9 cellular contexts compared by ENCODE assay signal in genomic region chr13:51803018-51803417, GRCh38. TPM values are rescaled to one million over a fixed set of nuclear protein-coding genes. Genes with fewer than 3 reads are reported as not detected.
A peak's percentile ranks its signal among the peaks of the same experiment; 100 is the strongest.
DNase-seq lines count a peak whose midpoint lies in the region; ATAC-seq, FAIRE-seq and TF ChIP-seq lines count a peak whose summit lies in the region.
"Had no signal": no experiment of that assay in that cellular context is flagged by ENCODE, and none has a peak within 500 bp of the region (broad histone marks: within the 10 kb centered on the region; RNA-seq: fewer than 3 reads in every experiment).

No MANE protein-coding gene starts in this region.

- H3K4me3 ChIP-seq in keratinocyte (ENCODE audit: control insufficient read depth in 2 of 3, extremely low read depth in 1 of 3, insufficient read depth in 2 of 3, low read depth in 1 of 3, low read length in 3 of 3): peak overlapping the region; percentile 65 to 79 (median 77)

- H3K9ac ChIP-seq in keratinocyte (ENCODE audit: control insufficient read depth, extremely low read depth, insufficient read depth, low read length): peak overlapping the region; percentile 90

- POLR2A ChIA-PET in activated CD4-positive, alpha-beta T cell treated with anti-CD3 and anti-CD28 coated beads, Interleukin-2, amount 10 ng/mL, durations not matched to agents 7 days and 5 days (lab: Charles Lee): interaction anchor here (1.3 kb wide), 1 partner anchor 350 kb away, joined by 3 read pairs; the partner anchor contains the start of gene INTS6

- no peaks in the 10 kb centered on the region for H3K9me1 ChIP-seq in keratinocyte (ENCODE audit: control insufficient read depth, extremely low read depth, insufficient read depth, low read length)

- no peak for DNase-seq in activated CD4-positive, alpha-beta T cell treated with anti-CD3 and anti-CD28 coated beads, Interleukin-2, amount 10 ng/mL, durations not matched to agents 7 days and 5 days
- DNase-seq in activated CD4-positive, alpha-beta T cell treated with anti-CD3 and anti-CD28 coated beads for 4 hours: no peak
- DNase-seq in activated naive CD8-positive, alpha-beta T cell treated with anti-CD3 and anti-CD28 coated beads for 36 hours: no peak
- DNase-seq in keratinocyte (ENCODE audit: low read depth, low spot score): no peak
- peak in 5 of 49 donors; percentile 33 to 56 (median 36) for DNase-seq in substantia nigra (lab: John Stamatoyannopoulos, UW)
- DNase-seq in cerebellum (ENCODE audit: low spot score): no peak

- TF ChIP-seq CTCF in keratinocyte (optimal IDR thresholded peaks at IDR 0.05 in 1 of 3, IDR thresholded peaks at IDR 0.05 in 1 of 3, conservative IDR thresholded peaks at IDR 0.05 in 1 of 3; ENCODE audit: extremely low read depth in 1 of 3, insufficient read depth in 2 of 3, low read length in 3 of 3): no peak

- CTCF ChIA-PET in activated CD4-positive, alpha-beta T cell treated with anti-CD3 and anti-CD28 coated beads, Interleukin-2, amount 10 ng/mL, durations not matched to agents 7 days and 5 days (lab: Charles Lee): interaction anchor here (1.1 kb wide), 1 partner anchor 11 kb away, joined by 3 read pairs; no protein-coding TSS in a partner anchor

- H3K4me1 Mint-ChIP-seq in activated CD4-positive, alpha-beta T cell treated with anti-CD3 and anti-CD28 coated beads, Interleukin-2, amount 10 ng/mL, durations not matched to agents 7 days and 5 days: peaks cover 41% of the 10 kb centered on the region
- peaks cover 52% of the 10 kb centered on the region for H3K4me1 Mint-ChIP-seq in activated naive CD8-positive, alpha-beta T cell treated with anti-CD3 and anti-CD28 coated beads for 36 hours

- no peaks in the 10 kb centered on the region for H3K27me3 Mint-ChIP-seq in activated CD4-positive, alpha-beta T cell treated with anti-CD3 and anti-CD28 coated beads, Interleukin-2, amount 10 ng/mL, durations not matched to agents 7 days and 5 days
- H3K27me3 Mint-ChIP-seq in activated naive CD8-positive, alpha-beta T cell treated with anti-CD3 and anti-CD28 coated beads for 36 hours: no peaks in the 10 kb centered on the region

- H3K27me3 ChIP-seq in keratinocyte (ENCODE audit: control insufficient read depth, extremely low read depth, insufficient read depth, low read length): no peaks in the 10 kb centered on the region

- H3K4me2 ChIP-seq in keratinocyte (ENCODE audit: control insufficient read depth, extremely low read depth, insufficient read depth, low read depth, low read length): peak overlapping the region; percentile 94

- peak overlapping the region; percentile 86 for H3K4me3 Mint-ChIP-seq in activated CD4-positive, alpha-beta T cell treated with anti-CD3 and anti-CD28 coated beads, Interleukin-2, amount 10 ng/mL, durations not matched to agents 7 days and 5 days
- peak overlapping the region; percentile 88 for H3K4me3 Mint-ChIP-seq in activated naive CD8-positive, alpha-beta T cell treated with anti-CD3 and anti-CD28 coated beads for 36 hours

- FAIRE-seq in keratinocyte (lab: Jason Lieb, UNC): no peak
- FAIRE-seq: colon had no signal

- H3K9me3 ChIP-seq in keratinocyte (ENCODE audit: control insufficient read depth, low read depth, low read length): no peaks in the 10 kb centered on the region

- ATAC-seq in HG03175 (IDR thresholded peaks at IDR 0.05; ENCODE audit: unreplicated experiment) (no peak), GM19463 (IDR thresholded peaks at IDR 0.05; ENCODE audit: unreplicated experiment) (no peak)

- dilution Hi-C loops in keratinocyte (cut with MboI; ENCODE audit: extremely low pct_ligation_motif_present, low sequenced_read_pairs): no loop called here

- no peaks in the 10 kb centered on the region for H3K79me2 ChIP-seq in keratinocyte (ENCODE audit: control insufficient read depth, insufficient read depth, low read length)

- H3K27ac ChIP-seq in keratinocyte (ENCODE audit: control insufficient read depth, insufficient read depth, low read length) (peak overlapping the region; percentile 87), substantia nigra (ENCODE audit: low read depth, low read length, poor library complexity, severe bottlenecking) (peak overlapping the region; percentile 96)

- H4K20me1 ChIP-seq in keratinocyte (ENCODE audit: control insufficient read depth, extremely low read depth, insufficient read depth, low read length): no peaks in the 10 kb centered on the region

- H3K36me3 ChIP-seq in keratinocyte (ENCODE audit: control insufficient read depth in 2 of 2, extremely low read depth in 1 of 2, insufficient read depth in 2 of 2, low read length in 2 of 2): no peaks in the 10 kb centered on the region

- peaks cover 3% of the 10 kb centered on the region for H3K36me3 Mint-ChIP-seq in activated CD4-positive, alpha-beta T cell treated with anti-CD3 and anti-CD28 coated beads, Interleukin-2, amount 10 ng/mL, durations not matched to agents 7 days and 5 days (ENCODE audit: low read depth)
- peaks cover 28% of the 10 kb centered on the region for H3K36me3 Mint-ChIP-seq in activated naive CD8-positive, alpha-beta T cell treated with anti-CD3 and anti-CD28 coated beads for 36 hours

- peak overlapping the region; percentile 99 for H3K27ac Mint-ChIP-seq in activated CD4-positive, alpha-beta T cell treated with anti-CD3 and anti-CD28 coated beads, Interleukin-2, amount 10 ng/mL, durations not matched to agents 7 days and 5 days
- H3K27ac Mint-ChIP-seq in activated naive CD8-positive, alpha-beta T cell treated with anti-CD3 and anti-CD28 coated beads for 36 hours: peak overlapping the region; percentile 99

- H3K4me1 ChIP-seq in keratinocyte (ENCODE audit: control insufficient read depth, extremely low read depth, insufficient read depth, low read length): peaks cover 25% of the 10 kb centered on the region

- H3K9me3 Mint-ChIP-seq in activated CD4-positive, alpha-beta T cell treated with anti-CD3 and anti-CD28 coated beads, Interleukin-2, amount 10 ng/mL, durations not matched to agents 7 days and 5 days: no peaks in the 10 kb centered on the region
- no peaks in the 10 kb centered on the region for H3K9me3 Mint-ChIP-seq in activated naive CD8-positive, alpha-beta T cell treated with anti-CD3 and anti-CD28 coated beads for 36 hours

- H2AFZ ChIP-seq in keratinocyte (ENCODE audit: control insufficient read depth, low read length): no peak overlapping the region

RNA-seq across cellular contexts. Expression of gene DHRS12, which starts 0.9 kb away (rescaled TPM):
- 1 to 10 TPM; 9.5 to 9.7 TPM for total RNA-seq in activated CD4-positive, alpha-beta T cell treated with anti-CD3 and anti-CD28 coated beads, Interleukin-2, amount 10 ng/mL, durations not matched to agents 7 days and 5 days
- total RNA-seq in activated naive CD8-positive, alpha-beta T cell treated with anti-CD3 and anti-CD28 coated beads for 36 hours: 1 to 10 TPM; 9.7 to 9.9 TPM
- polyA plus RNA-seq in keratinocyte: 5.4 to 7.3 TPM (median 6.1 TPM) in 3 replicates
- 11.3 TPM for polyA plus RNA-seq in keratinocyte (2011; ENCODE audit: low read depth)
- 7.3 and 7.5 TPM in 2 replicates for polyA plus RNA-seq in keratinocyte (2011; cell fraction: cytosol; rRNA removed)
- polyA plus RNA-seq in keratinocyte (2011; cell fraction: nucleus; rRNA removed): 3.8 and 5.6 TPM in 2 replicates
- 4.8 and 7.2 TPM in 2 replicates for polyA plus RNA-seq in keratinocyte (2012; ENCODE audit: low replicate concordance)
- polyA minus RNA-seq in keratinocyte: 1.4 to 4.3 TPM (median 3.9 TPM) in 3 replicates
- 3.8 TPM for polyA minus RNA-seq in keratinocyte (2011; cell fraction: cytosol; rRNA and poly(A)+ RNA removed)
- polyA minus RNA-seq in keratinocyte (2011; cell fraction: nucleus; rRNA and poly(A)+ RNA removed): 1.9 and 3.1 TPM in 2 replicates
- 3.1 TPM for total RNA-seq in cerebellum

RNA-seq across cellular contexts. Expression of gene TMEM272, which starts 42.0 kb away (rescaled TPM):
- 1 to 10 TPM; 1.3 to 1.5 TPM for total RNA-seq in activated CD4-positive, alpha-beta T cell treated with anti-CD3 and anti-CD28 coated beads, Interleukin-2, amount 10 ng/mL, durations not matched to agents 7 days and 5 days
- total RNA-seq in activated naive CD8-positive, alpha-beta T cell treated with anti-CD3 and anti-CD28 coated beads for 36 hours: 1 to 10 TPM; 1.5 to 1.6 TPM
- polyA plus RNA-seq in keratinocyte: 0.01 TPM in 1 of 3 replicates, not detected in the others
- polyA plus RNA-seq in keratinocyte (2011; ENCODE audit: low read depth): not detected
- polyA plus RNA-seq in keratinocyte (2011; cell fraction: cytosol; rRNA removed): not detected in 2 replicates
- polyA plus RNA-seq in keratinocyte (2011; cell fraction: nucleus; rRNA removed): 0.05 TPM in 1 of 2 replicates, not detected in the other
- not detected in 2 replicates for polyA plus RNA-seq in keratinocyte (2012; ENCODE audit: low replicate concordance)
- 0.06 to 0.13 TPM in 2 of 3 replicates, not detected in the other for polyA minus RNA-seq in keratinocyte
- polyA minus RNA-seq in keratinocyte (2011; cell fraction: cytosol; rRNA and poly(A)+ RNA removed): not detected
- 0.16 and 0.21 TPM in 2 replicates for polyA minus RNA-seq in keratinocyte (2011; cell fraction: nucleus; rRNA and poly(A)+ RNA removed)
- 1.2 TPM for total RNA-seq in cerebellum

RNA-seq across cellular contexts. Expression of gene CCDC70, which starts 58.8 kb away (rescaled TPM):
- total RNA-seq in activated CD4-positive, alpha-beta T cell treated with anti-CD3 and anti-CD28 coated beads, Interleukin-2, amount 10 ng/mL, durations not matched to agents 7 days and 5 days: not detected
- total RNA-seq in activated naive CD8-positive, alpha-beta T cell treated with anti-CD3 and anti-CD28 coated beads for 36 hours: under 1 TPM; 0.19 to 0.56 TPM
- polyA plus RNA-seq in keratinocyte: not detected in 3 replicates
- polyA plus RNA-seq in keratinocyte (2011; ENCODE audit: low read depth): not detected
- polyA plus RNA-seq in keratinocyte (2011; cell fraction: cytosol; rRNA removed): not detected in 2 replicates
- polyA plus RNA-seq in keratinocyte (2011; cell fraction: nucleus; rRNA removed): not detected in 2 replicates
- polyA plus RNA-seq in keratinocyte (2012; ENCODE audit: low replicate concordance): not detected in 2 replicates
- polyA minus RNA-seq in keratinocyte: not detected in 3 replicates
- polyA minus RNA-seq in keratinocyte (2011; cell fraction: cytosol; rRNA and poly(A)+ RNA removed): not detected
- polyA minus RNA-seq in keratinocyte (2011; cell fraction: nucleus; rRNA and poly(A)+ RNA removed): not detected in 2 replicates
- total RNA-seq in cerebellum: not detected
